In genomic region chr5:71925608-71926091, GRCh38 we compare ENCODE assay signal across 16 cellular contexts.
DNase-seq lines count a peak whose midpoint lies in the region; ATAC-seq and TF ChIP-seq lines count a peak whose summit lies in the region.
"Had no signal": no experiment of that assay in that cellular context is flagged by ENCODE, and none has a peak within 500 bp of the region (broad histone marks: within the 10 kb centered on the region; RNA-seq: fewer than 3 reads in every experiment).

No MANE protein-coding gene starts in this region.

- POLR2A ChIA-PET in WTC11 (lab: Charles Lee): no interaction called here

- ATAC-seq in WTC11 (no peak), heart left ventricle (peak; percentile 86 to 91 (median 90)), body of pancreas (no peak), GM18909 (IDR thresholded peaks at IDR 0.05; ENCODE audit: poor library complexity, unreplicated experiment) (no peak)
- ATAC-seq: activated CD4-positive, CD25-positive, alpha-beta regulatory T cell treated with anti-CD3 and anti-CD28 coated beads, Interleukin-2, amount 50 U/mL, for 24 hours had no signal

- CTCF ChIA-PET in WTC11 (lab: Charles Lee): no interaction called here

- H3K27ac ChIP-seq in heart left ventricle: peak overlapping the region in 9 of 12 donors; percentile 20 to 69 (median 40)
- H3K27ac ChIP-seq in thyroid gland: peak overlapping the region; percentile 51 to 76 (median 70)
- H3K27ac ChIP-seq in body of pancreas: no peak overlapping the region

- H3K27me3 ChIP-seq in heart left ventricle: no peaks in the 10 kb centered on the region
- H3K27me3 ChIP-seq in thyroid gland: no peaks in the 10 kb centered on the region
- no peaks in the 10 kb centered on the region for H3K27me3 ChIP-seq in body of pancreas

- H3K36me3 ChIP-seq in heart left ventricle (no peaks in the 10 kb centered on the region), thyroid gland (no peaks in the 10 kb centered on the region), body of pancreas (replicated peaks in 1 of 2; ENCODE audit: insufficient read depth in 1 of 2, low read depth in 2 of 2) (no peaks in the 10 kb centered on the region)

- H3K4me3 ChIP-seq in heart left ventricle: no peak overlapping the region
- H3K4me3 ChIP-seq in thyroid gland (replicated peaks in 1 of 3): no peak overlapping the region
- no peak overlapping the region for H3K4me3 ChIP-seq in body of pancreas

- H3K27ac Mint-ChIP-seq in WTC11: 0 out of 2 replicates have a peak overlapping the region, but pooled peaks have one; percentile 33

- no peak overlapping the region for H3K4me3 Mint-ChIP-seq in WTC11
- H3K4me3 Mint-ChIP-seq: nephron had no signal

- WGBS in heart left ventricle, 4 donors: 24 to 39% (median 28%) methylated on average over 4 of the region's 4 CpGs
- WGBS in thyroid gland, 2 donors: 20 to 25% methylated on average over 4 of the region's 4 CpGs
- 20% methylated on average over 4 of the region's 4 CpGs for WGBS in body of pancreas, 2 donors

- H3K4me1 Mint-ChIP-seq in WTC11: peaks cover 16% of the 10 kb centered on the region

- no peaks in the 10 kb centered on the region for H3K36me3 Mint-ChIP-seq in WTC11

- intact Hi-C loops in heart left ventricle (cut with DNase I): loop anchor here in 4 of 10 donors (5.0 to 10.0 kb wide), 3 partner anchors 33 to 143 kb away; no protein-coding TSS in a partner anchor
- intact Hi-C loops in thyroid gland (cut with DNase I): no loop called here
- intact Hi-C loops in body of pancreas (cut with DNase I): no loop called here

- H3K9me3 Mint-ChIP-seq in WTC11: peaks cover 18% of the 10 kb centered on the region

- no peak for TF ChIP-seq POLR2A in heart left ventricle (IDR thresholded peaks at IDR 0.05)
- no peak for TF ChIP-seq POLR2A in thyroid gland (IDR thresholded peaks at IDR 0.05)
- no peak for TF ChIP-seq POLR2A in body of pancreas (IDR thresholded peaks at IDR 0.05)

- H3K9me3 ChIP-seq in heart left ventricle: peaks cover 0 to 15% (median 2%) of the 10 kb centered on the region in 12 donors
- no peaks in the 10 kb centered on the region for H3K9me3 ChIP-seq in thyroid gland
- peaks cover 0 to 1% (median 0%) of the 10 kb centered on the region in 3 donors for H3K9me3 ChIP-seq in body of pancreas

- H3K27me3 Mint-ChIP-seq in WTC11 (ENCODE audit: low read depth): no peaks in the 10 kb centered on the region

- DNase-seq in DMS79 treated with DMSO at 0.1 percent for 48 hours (lab: John Stamatoyannopoulos, UW): peak; percentile 33
- DNase-seq in DMS79 (lab: John Stamatoyannopoulos, UW): no peak
- no peak for DNase-seq in WTC11 (ENCODE audit: low spot score)
- DNase-seq in heart left ventricle: peak in 4 of 5 donors; percentile 54 to 64 (median 60)
- peak; percentile 60 to 72 for DNase-seq in thyroid gland
- no peak for DNase-seq in cerebellar cortex (ENCODE audit: low spot score)
- DNase-seq in body of pancreas: no peak
- DNase-seq: 8988T; activated T-cell treated with anti-CD3 and anti-CD28 coated beads, Interleukin-2, amount 50 U/mL, for 1 hour; effector memory CD4-positive, alpha-beta T cell; glutamatergic neuron; KG1; NCI-H1930 had no signal

- TF ChIP-seq CTCF in WTC11 (IDR thresholded peaks at IDR 0.05) (no peak), heart left ventricle (IDR thresholded peaks at IDR 0.05) (no peak), thyroid gland (IDR thresholded peaks at IDR 0.05) (peak in 3 of 6 experiments; percentile 15 to 21 (median 15)), body of pancreas (IDR thresholded peaks at IDR 0.05) (no peak)

- H3K4me1 ChIP-seq in heart left ventricle: peaks cover 0 to 39% (median 20%) of the 10 kb centered on the region in 12 donors
- H3K4me1 ChIP-seq in thyroid gland: peaks cover 18 to 20% of the 10 kb centered on the region in 2 donors
- H3K4me1 ChIP-seq in body of pancreas: peaks cover 4% of the 10 kb centered on the region

TF ChIP-seq in WTC11, 78 proteins besides CTCF, POLR2A, EP300 and RAD21 (continues in another document):
- TF ChIP-seq E2F1 (CRISPR knock-in tag; IDR thresholded peaks at IDR 0.05) (no peak), ATF1 (CRISPR knock-in tag; IDR thresholded peaks at IDR 0.05) (no peak), ZNF281 (CRISPR knock-in tag; IDR thresholded peaks at IDR 0.05) (no peak), MYBL2 (CRISPR knock-in tag; IDR thresholded peaks at IDR 0.05) (no peak), ZNF263 (CRISPR knock-in tag; IDR thresholded peaks at IDR 0.05; ENCODE audit: low read depth) (no peak), ZNF138 (CRISPR knock-in tag; conservative IDR thresholded peaks at IDR 0.05) (no peak), PRDM15 (CRISPR knock-in tag; IDR thresholded peaks at IDR 0.05) (no peak), PREB (CRISPR knock-in tag; IDR thresholded peaks at IDR 0.05; ENCODE audit: borderline replicate concordance) (no peak)

Comparison
In these comparisons a context has a peak if more than half of its experiments do, and no peak if none do; other contexts are left out.
1. DNase-seq: peak in DMS79 treated with DMSO at 0.1 percent for 48 hours (single experiment), heart left ventricle (4 of 5) and thyroid gland (2 of 2); none in DMS79 (single experiment), WTC11 (single experiment), cerebellar cortex (single experiment) and body of pancreas (0 of 4).
2. ATAC-seq: peak in heart left ventricle (4 of 4); none in WTC11 (single experiment), body of pancreas (single experiment) and GM18909 (single experiment).
3. H3K27ac ChIP-seq: peak in heart left ventricle (9 of 12) and thyroid gland (3 of 3); none in body of pancreas (0 of 4).